In genomic region chr16:1924095-1924494, GRCh38 we compare ENCODE assay signal across 1 cellular context.
TF ChIP-seq lines count a peak whose summit lies in the region.

No MANE protein-coding gene starts in this region.

TF ChIP-seq in GM23338, 12 proteins besides CTCF, POLR2A, EP300 and RAD21:
- TF ChIP-seq EZH2 (IDR thresholded peaks at IDR 0.05; ENCODE audit: low read depth, unreplicated experiment) (no peak), NANOG (IDR thresholded peaks at IDR 0.05; ENCODE audit: borderline replicate concordance) (no peak), ZNF462 (CRISPR knock-in tag; IDR thresholded peaks at IDR 0.05) (no peak), ZNF114 (CRISPR knock-in tag; IDR thresholded peaks at IDR 0.05) (no peak), REST (IDR thresholded peaks at IDR 0.05; ENCODE audit: unreplicated experiment) (no peak), JUNB (IDR thresholded peaks at IDR 0.05; ENCODE audit: unreplicated experiment) (no peak), STAT1 (IDR thresholded peaks at IDR 0.05; ENCODE audit: unreplicated experiment) (no peak), ETS1 (IDR thresholded peaks at IDR 0.05) (no peak), ZNF331 (CRISPR knock-in tag; IDR thresholded peaks at IDR 0.05; ENCODE audit: low read depth) (no peak), EZH2phosphoT487 (IDR thresholded peaks at IDR 0.05; ENCODE audit: unreplicated experiment) (no peak), POLR2AphosphoS5 (IDR thresholded peaks at IDR 0.05; ENCODE audit: low read depth) (no peak), CREB1 (CRISPR knock-in tag; IDR thresholded peaks at IDR 0.05; ENCODE audit: low read depth) (no peak)
